8 cellular contexts compared by ENCODE assay signal in genomic region chr2:217223222-217223930, GRCh38.
A peak's percentile ranks its signal among the peaks of the same experiment; 100 is the strongest.
DNase-seq lines count a peak whose midpoint lies in the region; ATAC-seq and TF ChIP-seq lines count a peak whose summit lies in the region.

No MANE protein-coding gene starts in this region.

- POLR2A ChIA-PET in GM10248 (lab: Yijun Ruan, JAX) = no interaction called here

- H4K5ac ChIP-seq in H9 (ENCODE audit: insufficient read length, low read depth, low read length) = no peak overlapping the region

- intact Hi-C loops in activated T-helper 1 cell treated with anti-CD3 and anti-CD28 coated beads, Interleukin-12 subunit alpha, Interleukin-12 subunit beta, Interleukin-2, Interleukin-4 antibody, amounts not matched to agents 30 ng/mL and 10 ng/mL and 1 ng/mL, durations not matched to agents 14 hours and 24 hours and 36 hours (cut with micrococcal nuclease) = loop anchor here (1.0 to 10.0 kb wide), 13 partner anchors 61 to 1671 kb away; partner anchors contain the start of genes RPL37A and SMARCAL1

- no CpG with 5 or more reads among the region's 8 CpGs for WGBS in H9 (ENCODE audit: extremely low coverage, insufficient read length, low lambda C conversion rate)

- H3K4me1 ChIP-seq in H9 (ENCODE audit: insufficient read depth, low read length) = no peaks in the 10 kb centered on the region

- H3K4me3 ChIP-seq in kidney epithelial cell (ENCODE audit: low read depth, low read length) = no peak overlapping the region

- H3K27ac ChIP-seq in H9 (ENCODE audit: insufficient read length, low read depth, low read length) = no peak overlapping the region

- H3K56ac ChIP-seq in H9 (ENCODE audit: insufficient read length, low read depth, low read length) = no peak overlapping the region

- no peak overlapping the region for H2BK12ac ChIP-seq in H9 (ENCODE audit: insufficient read length, low read depth, low read length)

- H3K4me2 ChIP-seq in H9 (ENCODE audit: insufficient read depth, insufficient read length, low read length) = no peak overlapping the region

- H3K27me3 Mint-ChIP-seq in activated T-helper 1 cell treated with anti-CD3 and anti-CD28 coated beads, Interleukin-12 subunit alpha, Interleukin-12 subunit beta, Interleukin-2, Interleukin-4 antibody, amounts not matched to agents 30 ng/mL and 10 ng/mL and 1 ng/mL, durations not matched to agents 14 hours and 24 hours and 36 hours (ENCODE audit: insufficient read depth) = peaks cover 10% of the 10 kb centered on the region
- H3K27me3 Mint-ChIP-seq in H9 (ENCODE audit: low read depth) = peaks cover 9% of the 10 kb centered on the region

- H3K36me3 ChIP-seq in kidney epithelial cell (ENCODE audit: control insufficient read depth, insufficient read depth, low read length) = no peaks in the 10 kb centered on the region

- H3K9ac ChIP-seq in H9 (ENCODE audit: extremely low read depth, insufficient read length, low read length) = no peak overlapping the region

- H2BK120ac ChIP-seq in H9 (ENCODE audit: low read depth, low read length, poor library complexity, severe bottlenecking) = no peak overlapping the region

- peak; percentile 73 for ATAC-seq in GM21515 (IDR thresholded peaks at IDR 0.05; ENCODE audit: unreplicated experiment)

- no peak overlapping the region for H2BK5ac ChIP-seq in H9 (ENCODE audit: insufficient read length, low read length)

- H3K36me3 Mint-ChIP-seq in activated T-helper 1 cell treated with anti-CD3 and anti-CD28 coated beads, Interleukin-12 subunit alpha, Interleukin-12 subunit beta, Interleukin-2, Interleukin-4 antibody, amounts not matched to agents 30 ng/mL and 10 ng/mL and 1 ng/mL, durations not matched to agents 14 hours and 24 hours and 36 hours (ENCODE audit: low read depth) = peaks cover 9% of the 10 kb centered on the region
- no peaks in the 10 kb centered on the region for H3K36me3 Mint-ChIP-seq in H9 (ENCODE audit: insufficient read depth in 1 of 3, low read depth in 3 of 3)

- H3K9me3 ChIP-seq in H9 (ENCODE audit: control insufficient read depth, low read depth, low read length) = no peaks in the 10 kb centered on the region

- no peak overlapping the region for H4K91ac ChIP-seq in H9 (ENCODE audit: insufficient read length, low read depth, low read length)

- H3K27me3 ChIP-seq in kidney epithelial cell (ENCODE audit: control insufficient read depth, insufficient read depth, low read length) (no peaks in the 10 kb centered on the region), H9 (ENCODE audit: insufficient read depth, low read length) (no peaks in the 10 kb centered on the region)

- TF ChIP-seq CTCF in GM10248 (IDR thresholded peaks at IDR 0.05; ENCODE audit: control extremely low read depth, extremely low read depth, low read depth, missing control alignments) (no peak), kidney epithelial cell (IDR thresholded peaks at IDR 0.05; ENCODE audit: insufficient read depth, low read length, poor library complexity, severe bottlenecking) (no peak), H9 (conservative IDR thresholded peaks at IDR 0.05) (no peak)

- H3K4me1 Mint-ChIP-seq in activated T-helper 1 cell treated with anti-CD3 and anti-CD28 coated beads, Interleukin-12 subunit alpha, Interleukin-12 subunit beta, Interleukin-2, Interleukin-4 antibody, amounts not matched to agents 30 ng/mL and 10 ng/mL and 1 ng/mL, durations not matched to agents 14 hours and 24 hours and 36 hours (ENCODE audit: low read depth) = peaks cover 49% of the 10 kb centered on the region
- H3K4me1 Mint-ChIP-seq in H9 = no peaks in the 10 kb centered on the region

- no peak overlapping the region for H2AK5ac ChIP-seq in H9 (ENCODE audit: insufficient read length, low read length)

- peak overlapping the region; percentile 93 for H3K27ac Mint-ChIP-seq in activated T-helper 1 cell treated with anti-CD3 and anti-CD28 coated beads, Interleukin-12 subunit alpha, Interleukin-12 subunit beta, Interleukin-2, Interleukin-4 antibody, amounts not matched to agents 30 ng/mL and 10 ng/mL and 1 ng/mL, durations not matched to agents 14 hours and 24 hours and 36 hours
- H3K27ac Mint-ChIP-seq in H9 = no peak overlapping the region

- H3K23me2 ChIP-seq in H9 (ENCODE audit: insufficient read length, low read depth, low read length, poor library complexity, severe bottlenecking) = no peaks in the 10 kb centered on the region

- no peaks in the 10 kb centered on the region for H3K79me2 ChIP-seq in H9 (ENCODE audit: insufficient read depth, low read length)

- H4K20me1 ChIP-seq in H9 (ENCODE audit: control insufficient read depth, insufficient read depth, insufficient read length) = no peaks in the 10 kb centered on the region

- CTCF ChIA-PET in GM10248 (lab: Yijun Ruan, JAX) = interaction anchor here (1.9 to 4.1 kb wide), 2 partner anchors 13 to 57 kb away, joined by 8 to 14 read pairs; no protein-coding TSS in a partner anchor

- H2AFZ ChIP-seq in H9 (ENCODE audit: low read length) = no peak overlapping the region

- peak; percentile 62 for DNase-seq in GM10248 (ENCODE audit: extremely low spot score)
- peak; percentile 62 for DNase-seq in HS-27A (ENCODE audit: low read depth)
- peak; percentile 56 for DNase-seq in activated T-helper 1 cell treated with anti-CD3 and anti-CD28 coated beads, Interleukin-12 subunit alpha, Interleukin-12 subunit beta, Interleukin-2, Interleukin-4 antibody, amounts not matched to agents 30 ng/mL and 10 ng/mL and 1 ng/mL, durations not matched to agents 14 hours and 24 hours and 36 hours (ENCODE audit: low spot score)
- DNase-seq in kidney epithelial cell (ENCODE audit: low read depth) = peak; percentile 86
- no peak for DNase-seq in H9
- DNase-seq in NCI-H510A (lab: John Stamatoyannopoulos, UW) = no peak
- DNase-seq in NCI-H82 treated with DMSO at 0.1 percent for 48 hours (lab: John Stamatoyannopoulos, UW; ENCODE audit: unreplicated experiment) = no peak

- H3K4ac ChIP-seq in H9 (ENCODE audit: low read depth, low read length) = no peak overlapping the region

- no peak overlapping the region for H2BK20ac ChIP-seq in H9 (ENCODE audit: low read depth, low read length, poor library complexity, severe bottlenecking)

- H3K18ac ChIP-seq in H9 (ENCODE audit: insufficient read length, low read depth, low read length) = no peak overlapping the region

- H3K4me3 Mint-ChIP-seq in activated T-helper 1 cell treated with anti-CD3 and anti-CD28 coated beads, Interleukin-12 subunit alpha, Interleukin-12 subunit beta, Interleukin-2, Interleukin-4 antibody, amounts not matched to agents 30 ng/mL and 10 ng/mL and 1 ng/mL, durations not matched to agents 14 hours and 24 hours and 36 hours = peak overlapping the region; percentile 9
- H3K4me3 Mint-ChIP-seq in H9 = no peak overlapping the region

- H3K23ac ChIP-seq in H9 (ENCODE audit: insufficient read length, low read depth, low read length) = no peak overlapping the region

- H2BK15ac ChIP-seq in H9 (ENCODE audit: low read depth, low read length) = no peak overlapping the region

- H3K9me3 Mint-ChIP-seq in activated T-helper 1 cell treated with anti-CD3 and anti-CD28 coated beads, Interleukin-12 subunit alpha, Interleukin-12 subunit beta, Interleukin-2, Interleukin-4 antibody, amounts not matched to agents 30 ng/mL and 10 ng/mL and 1 ng/mL, durations not matched to agents 14 hours and 24 hours and 36 hours = peaks cover 10% of the 10 kb centered on the region
- H3K9me3 Mint-ChIP-seq in H9 = no peaks in the 10 kb centered on the region; a peak in 1 of 5 replicates

- no peak overlapping the region for H3T11ph ChIP-seq in H9 (ENCODE audit: low read length)

- H4K8ac ChIP-seq in H9 (replicated peaks; ENCODE audit: insufficient read length, low read depth, low read length) = no peak overlapping the region

- no peaks in the 10 kb centered on the region for H3K79me1 ChIP-seq in H9 (ENCODE audit: insufficient read depth, low read depth, low read length, poor library complexity, severe bottlenecking)

- H3K14ac ChIP-seq in H9 (ENCODE audit: insufficient read depth, low read length) = no peak overlapping the region

Comparison
In these comparisons a context has a peak if more than half of its experiments do, and no peak if none do; other contexts are left out.
1. DNase-seq: peak in GM10248 (single experiment), HS-27A (single experiment), activated T-helper 1 cell treated with anti-CD3 and anti-CD28 coated beads, Interleukin-12 subunit alpha, Interleukin-12 subunit beta, Interleukin-2, Interleukin-4 antibody, amounts not matched to agents 30 ng/mL and 10 ng/mL and 1 ng/mL, durations not matched to agents 14 hours and 24 hours and 36 hours (single experiment) and kidney epithelial cell (single experiment); none in H9 (single experiment), NCI-H510A (single experiment) and NCI-H82 treated with DMSO at 0.1 percent for 48 hours (single experiment).